Comparison of ENCODE assay signal across 14 cellular contexts in the genomic region with DNA sequence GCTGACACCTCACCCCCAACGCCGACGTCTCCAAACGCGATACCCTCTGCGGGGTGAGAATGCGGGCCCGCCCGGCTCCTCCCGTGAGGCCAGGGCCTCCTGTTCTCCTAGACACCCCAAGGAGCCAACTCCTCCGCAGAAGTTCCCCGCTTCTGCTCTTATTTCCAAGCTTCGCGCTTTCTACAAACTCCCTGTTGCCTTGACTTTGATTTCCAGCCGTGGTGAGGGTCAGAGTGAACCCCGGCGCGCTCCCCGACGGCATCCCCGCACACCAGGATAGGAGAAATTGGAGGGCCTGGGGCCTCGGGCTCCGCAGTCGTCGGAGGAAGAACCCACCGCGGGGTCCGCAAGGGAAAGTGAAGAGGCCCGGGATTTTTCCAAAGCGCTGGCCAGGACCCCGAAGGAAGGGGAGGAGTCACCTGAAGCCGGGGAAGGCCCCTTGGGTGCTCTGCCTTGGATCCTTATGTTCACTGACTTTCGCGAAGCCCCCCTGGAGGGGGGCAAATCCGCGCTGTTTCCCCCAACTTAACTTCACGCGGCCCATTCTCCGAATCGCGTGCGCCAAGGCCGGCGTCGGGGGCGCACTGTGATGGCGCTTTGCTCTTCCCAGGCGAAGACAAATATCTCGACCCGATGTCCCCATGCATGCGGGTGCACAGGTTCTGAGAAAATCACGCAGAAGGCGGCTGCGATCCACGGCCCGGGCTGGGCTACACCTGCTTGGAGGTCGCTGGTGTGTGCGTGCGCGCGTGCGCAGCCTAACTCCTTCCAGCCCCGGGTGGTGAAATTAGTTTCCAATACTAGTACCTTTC. TPM values are rescaled to one million over a fixed set of nuclear protein-coding genes. Genes with fewer than 3 reads are reported as not detected.
DNase-seq lines count a peak whose midpoint lies in the region; ATAC-seq and TF ChIP-seq lines count a peak whose summit lies in the region.
"Had no signal": no experiment of that assay in that cellular context is flagged by ENCODE, and none has a peak within 500 bp of the region (broad histone marks: within the 10 kb centered on the region; RNA-seq: fewer than 3 reads in every experiment).

No MANE protein-coding gene starts in this region.

- no peaks in the 10 kb centered on the region for H3K36me3 ChIP-seq in BLaER1 treated with 17β-estradiol and CSF1 and Interleukin-3, amounts not matched to agents 10 nM and 100 nM
- H3K36me3 ChIP-seq in iPS DF 6.9 (ENCODE audit: control insufficient read depth, insufficient read depth, low read length) (no peaks in the 10 kb centered on the region), tibial nerve (no peaks in the 10 kb centered on the region)
- H3K36me3 ChIP-seq: lower lobe of right lung had no signal

- peaks cover 96 to 100% (median 100%) of the 10 kb centered on the region in 11 experiments for H3K27me3 ChIP-seq in BLaER1 treated with 17β-estradiol and CSF1 and Interleukin-3, amounts not matched to agents 10 nM and 100 nM
- peaks cover 28% of the 10 kb centered on the region; the same call in 1 of the 2 replicates for H3K27me3 ChIP-seq in iPS DF 6.9 (ENCODE audit: control insufficient read depth, insufficient read depth, low read length)
- H3K27me3 ChIP-seq in tibial nerve: peaks cover 3 to 82% of the 10 kb centered on the region in 2 donors

- peak overlapping the region in 7 of 10 experiments; percentile 4 to 42 (median 24); a peak in 8 of 20 replicates for H3K4me3 ChIP-seq in BLaER1 treated with 17β-estradiol and CSF1 and Interleukin-3, amounts not matched to agents 10 nM and 100 nM
- peak overlapping the region; percentile 3; the same call in 1 of the 2 replicates for H3K4me3 ChIP-seq in iPS DF 6.9 (ENCODE audit: low read length)
- H3K4me3 ChIP-seq in tibial nerve: no peak overlapping the region
- H3K4me3 ChIP-seq: lower lobe of right lung had no signal

- no peak for TF ChIP-seq EP300 in tibial nerve (IDR thresholded peaks at IDR 0.05)

- peaks cover 0 to 14% (median 6%) of the 10 kb centered on the region in 11 experiments; a peak in 10 of 22 replicates for H3K9me3 ChIP-seq in BLaER1 treated with 17β-estradiol and CSF1 and Interleukin-3, amounts not matched to agents 10 nM and 100 nM (replicated peaks in 1 of 11)
- H3K9me3 ChIP-seq in iPS DF 6.9 (ENCODE audit: control insufficient read depth, insufficient read depth, low read length) (no peaks in the 10 kb centered on the region), tibial nerve (no peaks in the 10 kb centered on the region)
- H3K9me3 ChIP-seq: lower lobe of right lung had no signal

- H3K4me2 ChIP-seq in BLaER1 treated with 17β-estradiol and CSF1 and Interleukin-3, amounts not matched to agents 10 nM and 100 nM: peak overlapping the region; percentile 27 to 77 (median 54); a peak in 21 of 22 replicates

- TF ChIP-seq CTCF in tibial nerve (IDR thresholded peaks at IDR 0.05): no peak

- DNase-seq in DMS79 treated with DMSO at 0.1 percent for 48 hours (lab: John Stamatoyannopoulos, UW) (peak; percentile 43), DMS79 (lab: John Stamatoyannopoulos, UW) (no peak), NCI-H510A (lab: John Stamatoyannopoulos, UW) (peak; percentile 34), iPS DF 6.9 (ENCODE audit: low read depth, low spot score) (no peak), tibial nerve (ENCODE audit: low spot score in 2 of 2) (no peak)
- DNase-seq: 8988T, Karpas-422, lower lobe of right lung had no signal

- WGBS in iPS DF 6.9 (ENCODE audit: insufficient coverage, insufficient read length): no CpG with 5 or more reads among the region's 63 CpGs
- 3 to 7% methylated on average over 54 to 63 of the region's 63 CpGs for WGBS in tibial nerve, 2 donors

- no peak for TF ChIP-seq POLR2A in tibial nerve (IDR thresholded peaks at IDR 0.05)

- peaks cover 25 to 39% (median 33%) of the 10 kb centered on the region in 10 experiments; a peak in 18 of 20 replicates for H3K4me1 ChIP-seq in BLaER1 treated with 17β-estradiol and CSF1 and Interleukin-3, amounts not matched to agents 10 nM and 100 nM
- H3K4me1 ChIP-seq in iPS DF 6.9 (ENCODE audit: control insufficient read depth, insufficient read depth, low read length) (peaks cover 1% of the 10 kb centered on the region; the same call in 1 of the 2 replicates), tibial nerve (peaks cover 0 to 64% (median 21%) of the 10 kb centered on the region in 4 donors)

- H3K9ac ChIP-seq in BLaER1 treated with 17β-estradiol and CSF1 and Interleukin-3, amounts not matched to agents 10 nM and 100 nM: no peak overlapping the region

- peaks cover 0 to 66% (median 49%) of the 10 kb centered on the region in 11 experiments; a peak in 18 of 22 replicates for H4K20me1 ChIP-seq in BLaER1 treated with 17β-estradiol and CSF1 and Interleukin-3, amounts not matched to agents 10 nM and 100 nM

- ATAC-seq in HG02981 (IDR thresholded peaks at IDR 0.05; ENCODE audit: unreplicated experiment): no peak
- no peak for ATAC-seq in GM19395 (IDR thresholded peaks at IDR 0.05; ENCODE audit: unreplicated experiment)
- ATAC-seq: lower lobe of right lung had no signal

- no peak overlapping the region for H3K27ac ChIP-seq in BLaER1 treated with 17β-estradiol and CSF1 and Interleukin-3, amounts not matched to agents 10 nM and 100 nM
- H3K27ac ChIP-seq in iPS DF 6.9 (ENCODE audit: low read length) (no peak overlapping the region), tibial nerve (no peak overlapping the region)
- H3K27ac ChIP-seq: lower lobe of right lung had no signal

RNA-seq across cellular contexts. Expression of a gene that starts 3.0 kb away (rescaled TPM):
- not detected for total RNA-seq in tibial nerve
- total RNA-seq: Caco-2, lower lobe of right lung, omental fat pad, ureter had no signal

Comparison
In these comparisons a context has a peak if more than half of its experiments do, and no peak if none do; other contexts are left out.
1. DNase-seq: peak in DMS79 treated with DMSO at 0.1 percent for 48 hours (single experiment) and NCI-H510A (single experiment); none in DMS79 (single experiment), iPS DF 6.9 (single experiment) and tibial nerve (0 of 2).
2. H3K4me3 ChIP-seq: peak in BLaER1 treated with 17β-estradiol and CSF1 and Interleukin-3, amounts not matched to agents 10 nM and 100 nM (7 of 10) and iPS DF 6.9 (single experiment); none in tibial nerve (0 of 4).